27 cellular contexts compared by ENCODE assay signal in the genomic region with DNA sequence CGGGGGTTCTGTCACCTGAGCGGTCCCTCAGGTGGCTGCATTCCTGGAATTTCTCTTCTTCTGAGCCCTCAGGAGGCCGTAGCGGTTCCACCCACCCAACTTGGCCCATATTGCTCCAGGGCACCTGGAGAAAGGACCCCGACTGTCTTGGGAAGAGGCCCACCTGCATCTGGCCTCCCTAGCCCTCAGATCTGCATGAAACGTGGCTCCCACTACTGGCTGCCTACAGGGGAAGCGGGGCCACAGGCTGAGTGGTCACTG. TPM values are rescaled to one million over a fixed set of nuclear protein-coding genes. Genes with fewer than 3 reads are reported as not detected.
"Had no signal": no experiment of that assay in that cellular context is flagged by ENCODE, and none has a peak within 500 bp of the region (broad histone marks: within the 10 kb centered on the region; RNA-seq: fewer than 3 reads in every experiment).

No MANE protein-coding gene starts in this region.

- H3K4me1 Mint-ChIP-seq: activated naive CD8-positive, alpha-beta T cell treated with anti-CD3 and anti-CD28 coated beads, Interleukin-2, amount 50 U/mL, for 24 hours; stimulated activated effector memory CD8-positive, alpha-beta T cell treated with anti-CD3 and anti-CD28 coated beads, Interleukin-12 subunit alpha, Interleukin-12 subunit beta, amount 100 ng/mL, for 72 hours had no signal

- H3K9me3 Mint-ChIP-seq: activated CD4-positive, alpha-beta memory T cell treated with anti-CD3 and anti-CD28 coated beads for 36 hours; activated naive CD8-positive, alpha-beta T cell treated with anti-CD3 and anti-CD28 coated beads, Interleukin-2, amount 50 U/mL, for 24 hours; activated T-cell treated with anti-CD3 and anti-CD28 coated beads, Interleukin-2, amount 50 U/mL, for 72 hours; naive thymus-derived CD4-positive, alpha-beta T cell; neural crest cell; stimulated activated effector memory CD8-positive, alpha-beta T cell treated with anti-CD3 and anti-CD28 coated beads, Interleukin-12 subunit alpha, Interleukin-12 subunit beta, amount 100 ng/mL, for 72 hours had no signal

- H3K36me3 Mint-ChIP-seq: activated CD4-positive, alpha-beta memory T cell treated with anti-CD3 and anti-CD28 coated beads for 36 hours; naive thymus-derived CD4-positive, alpha-beta T cell; stimulated activated effector memory CD8-positive, alpha-beta T cell treated with anti-CD3 and anti-CD28 coated beads, Interleukin-12 subunit alpha, Interleukin-12 subunit beta, amount 100 ng/mL, for 72 hours had no signal

- H3K9me3 ChIP-seq: lower lobe of right lung, ovary, psoas muscle, right atrium auricular region, stomach, transverse colon, vagina had no signal

- ATAC-seq: activated naive CD8-positive, alpha-beta T cell treated with anti-CD3 and anti-CD28 coated beads, Interleukin-2, amount 50 U/mL, for 24 hours; activated T-cell treated with anti-CD3 and anti-CD28 coated beads, Interleukin-2, amount 50 U/mL, for 72 hours; foreskin keratinocyte; psoas muscle; stimulated activated effector memory CD8-positive, alpha-beta T cell treated with anti-CD3 and anti-CD28 coated beads, Interleukin-12 subunit alpha, Interleukin-12 subunit beta, amount 100 ng/mL, for 72 hours had no signal

- H3K27me3 ChIP-seq: cardiac muscle cell, foreskin keratinocyte, ovary, right atrium auricular region, transverse colon, vagina had no signal

- H3K27ac Mint-ChIP-seq: activated CD4-positive, alpha-beta memory T cell treated with anti-CD3 and anti-CD28 coated beads for 36 hours; activated naive CD8-positive, alpha-beta T cell treated with anti-CD3 and anti-CD28 coated beads, Interleukin-2, amount 50 U/mL, for 24 hours; activated T-cell treated with anti-CD3 and anti-CD28 coated beads, Interleukin-2, amount 50 U/mL, for 72 hours; naive thymus-derived CD4-positive, alpha-beta T cell; stimulated activated effector memory CD8-positive, alpha-beta T cell treated with anti-CD3 and anti-CD28 coated beads, Interleukin-12 subunit alpha, Interleukin-12 subunit beta, amount 100 ng/mL, for 72 hours had no signal

- FAIRE-seq: kidney had no signal

- H3K27ac ChIP-seq: cardiac muscle cell, foreskin keratinocyte, ovary, psoas muscle, right atrium auricular region, transverse colon had no signal

- H3K4me3 Mint-ChIP-seq: activated CD4-positive, alpha-beta memory T cell treated with anti-CD3 and anti-CD28 coated beads for 36 hours; activated naive CD8-positive, alpha-beta T cell treated with anti-CD3 and anti-CD28 coated beads, Interleukin-2, amount 50 U/mL, for 24 hours; activated T-cell treated with anti-CD3 and anti-CD28 coated beads, Interleukin-2, amount 50 U/mL, for 72 hours; naive thymus-derived CD4-positive, alpha-beta T cell; neural crest cell; stimulated activated effector memory CD8-positive, alpha-beta T cell treated with anti-CD3 and anti-CD28 coated beads, Interleukin-12 subunit alpha, Interleukin-12 subunit beta, amount 100 ng/mL, for 72 hours had no signal

- DNase-seq: activated CD4-positive, alpha-beta memory T cell treated with anti-CD3 and anti-CD28 coated beads for 36 hours; activated CD4-positive, alpha-beta T cell treated with anti-CD3 and anti-CD28 coated beads for 48 hours; activated effector memory CD4-positive, alpha-beta T cell treated with anti-CD3 and anti-CD28 coated beads, Interleukin-2, amount 50 U/mL, for 16 hours; activated naive CD4-positive, alpha-beta T cell treated with anti-CD3 and anti-CD28 coated beads, Interleukin-2, amount 50 U/mL, for 16 hours; activated naive CD8-positive, alpha-beta T cell treated with anti-CD3 and anti-CD28 coated beads, Interleukin-2, amount 50 U/mL, for 24 hours; activated T-cell treated with anti-CD3 and anti-CD28 coated beads, Interleukin-2, amount 50 U/mL, for 72 hours; dermis blood vessel endothelial cell; effector CD8-positive, alpha-beta T cell; erythroblast; foreskin keratinocyte; kidney; lower lobe of right lung; naive thymus-derived CD4-positive, alpha-beta T cell; psoas muscle; stimulated activated CD4-positive, alpha-beta T cell treated with anti-CD3 and anti-CD28 coated beads, Interleukin-1b, Interleukin-23, amount 100 ng/mL, for 48 hours; stomach; transverse colon had no signal

- H3K4me3 ChIP-seq: cardiac muscle cell, lower lobe of right lung, ovary, psoas muscle, right atrium auricular region, stomach, transverse colon, vagina had no signal

- H3K36me3 ChIP-seq: cardiac muscle cell, lower lobe of right lung, ovary, right atrium auricular region, stomach, transverse colon, vagina had no signal

RNA-seq across cellular contexts. Expression of a gene that starts 48.4 kb away (rescaled TPM):
- total RNA-seq: activated CD4-positive, alpha-beta memory T cell treated with anti-CD3 and anti-CD28 coated beads for 36 hours; activated T-cell treated with anti-CD3 and anti-CD28 coated beads, Interleukin-2, amount 50 U/mL, for 72 hours; dermis blood vessel endothelial cell; glomerular endothelial cell; lower lobe of right lung; naive thymus-derived CD4-positive, alpha-beta T cell; ovary; right atrium auricular region; skeletal muscle tissue; stomach; T-helper 2 cell treated with Interferon-gamma antibody and Interleukin-4, amounts not matched to agents 100 ng/mL and 5 ng/mL, for 36 hours; temporal lobe; vagina had no signal
- polyA plus RNA-seq: naive thymus-derived CD4-positive, alpha-beta T cell had no signal
